In genomic region chr19:49468746-49469447, GRCh38 we compare ENCODE assay signal across 8 cellular contexts. TPM values are rescaled to one million over a fixed set of nuclear protein-coding genes. Genes with fewer than 3 reads are reported as not detected.
DNase-seq lines count a peak whose midpoint lies in the region; ATAC-seq lines count a peak whose summit lies in the region.

No MANE protein-coding gene starts in this region.

- H3K27ac ChIP-seq in adipose tissue (ENCODE audit: low read depth, low read length) = peak overlapping the region; percentile 67

- peak; percentile 59 for ATAC-seq in HG03139 (IDR thresholded peaks at IDR 0.05; ENCODE audit: unreplicated experiment)
- no peak for ATAC-seq in GM21447 (IDR thresholded peaks at IDR 0.05; ENCODE audit: unreplicated experiment)

- WGBS in adipose tissue, 3 donors = 41 to 72% (median 43%) methylated on average over 15 of the region's 15 CpGs

- DNase-seq in NCI-H748 (lab: John Stamatoyannopoulos, UW; ENCODE audit: unreplicated experiment) (peak; percentile 81), NCI-H748 treated with DMSO at 0.1 percent for 48 hours (lab: John Stamatoyannopoulos, UW) (no peak), T follicular helper cell (ENCODE audit: low read depth) (peak; percentile 85), islet precursor cell (peak; percentile 84)
- peak; percentile 85 for DNase-seq in stimulated activated naive CD4-positive, alpha-beta T cell treated with Interleukin-2 at 50 U/mL for 16 hours (lab: John Stamatoyannopoulos, UW)

RNA-seq across cellular contexts. Expression of gene FLT3LG, which starts 5.1 kb away (rescaled TPM):
- 10 to 100 TPM in 1 of 3 donors, 1 to 10 TPM in 2; 2.6 to 20.5 (median 7.4) TPM for polyA plus RNA-seq in adipose tissue

RNA-seq across cellular contexts. Expression of gene ALDH16A1, which starts 15.9 kb away (rescaled TPM):
- polyA plus RNA-seq in adipose tissue = 10 to 100 TPM; 24.1 to 31.4 (median 29.5) TPM

RNA-seq across cellular contexts. Expression of gene PIH1D1, which starts 17.3 kb away (rescaled TPM):
- 10 to 100 TPM; 43.8 to 85.5 (median 50.3) TPM for polyA plus RNA-seq in adipose tissue

RNA-seq across cellular contexts. Expression of gene RPL13A, which starts 18.5 kb away (rescaled TPM):
- 1,000 to 10,000 TPM; 3,139 to 5,659 (median 3,499) TPM for polyA plus RNA-seq in adipose tissue

RNA-seq across cellular contexts. Expression of gene RPS11, which starts 27.3 kb away (rescaled TPM):
- polyA plus RNA-seq in adipose tissue = 1,000 to 10,000 TPM; 3,233 to 6,569 (median 4,953) TPM
